Comparison of ENCODE assay signal across 17 cellular contexts in the genomic region with DNA sequence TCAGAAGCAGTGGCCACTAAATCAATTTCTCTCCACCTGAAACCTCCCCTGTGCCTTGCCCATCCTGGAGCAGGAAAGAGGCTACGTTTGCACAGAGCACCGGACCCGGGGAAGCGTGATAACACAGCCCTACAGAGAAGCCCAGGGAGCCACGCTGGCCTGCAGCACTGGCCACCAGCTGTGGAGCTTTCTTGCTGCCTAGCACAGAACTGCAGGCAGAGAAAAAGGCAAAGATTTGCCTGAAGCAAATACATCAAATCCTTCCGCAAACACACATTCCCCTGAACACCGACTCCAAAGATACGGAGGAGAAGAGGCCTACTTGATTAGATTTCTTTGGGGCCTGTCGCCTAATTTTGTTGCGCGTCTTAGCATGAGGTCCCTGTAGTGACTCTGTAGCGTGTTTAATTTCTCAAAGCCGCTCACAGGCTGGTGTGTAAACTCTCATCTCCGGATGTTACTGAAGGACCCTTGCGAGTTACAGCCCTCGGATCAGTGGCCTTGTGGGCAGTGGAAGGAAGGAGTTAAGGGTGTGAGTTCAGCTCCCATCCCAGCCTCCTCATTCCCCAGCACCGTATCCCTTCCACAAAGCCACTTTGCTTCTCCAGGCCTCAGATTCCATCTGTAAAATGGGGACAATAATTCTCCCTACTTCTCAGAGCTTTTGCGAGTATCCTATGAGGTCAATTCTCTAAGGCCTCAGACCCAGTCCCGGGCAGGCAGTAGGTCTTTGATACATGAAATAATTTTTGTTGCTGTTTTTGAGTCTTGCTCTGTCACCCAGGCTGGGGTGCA.
DNase-seq lines count a peak whose midpoint lies in the region; ATAC-seq and TF ChIP-seq lines count a peak whose summit lies in the region.
"Had no signal": no experiment of that assay in that cellular context is flagged by ENCODE, and none has a peak within 500 bp of the region (broad histone marks: within the 10 kb centered on the region; RNA-seq: fewer than 3 reads in every experiment).

No MANE protein-coding gene starts in this region.

- peak overlapping the region in 3 of 5 experiments; percentile 28 to 44 (median 42) for H3K4me3 Mint-ChIP-seq in brain
- H3K4me3 Mint-ChIP-seq: activated naive CD8-positive, alpha-beta T cell treated with anti-CD3 and anti-CD28 coated beads, Interleukin-2, amount 50 U/mL, for 24 hours; stimulated activated naive CD8-positive, alpha-beta T cell treated with anti-CD3 and anti-CD28 coated beads, Interleukin-15, amount 100 ng/mL, for 72 hours had no signal

- no peaks in the 10 kb centered on the region for H3K27me3 Mint-ChIP-seq in brain

- peaks cover 3% of the 10 kb centered on the region for H3K9me3 ChIP-seq in mucosa of stomach (ENCODE audit: control insufficient read depth, low read length)
- H3K9me3 ChIP-seq in thoracic aorta = no peaks in the 10 kb centered on the region

- no peak for ATAC-seq in thoracic aorta (ENCODE audit: insufficient number of reproducible peaks, low FRiP score, low read depth)
- ATAC-seq in GM21447 (IDR thresholded peaks at IDR 0.05; ENCODE audit: unreplicated experiment) = no peak
- ATAC-seq: activated naive CD8-positive, alpha-beta T cell treated with anti-CD3 and anti-CD28 coated beads, Interleukin-2, amount 50 U/mL, for 24 hours; GM12878; stimulated activated naive CD8-positive, alpha-beta T cell treated with anti-CD3 and anti-CD28 coated beads, Interleukin-15, amount 100 ng/mL, for 72 hours had no signal

- H3K36me3 ChIP-seq in mucosa of stomach (ENCODE audit: control insufficient read depth, insufficient read depth, low read length) (no peaks in the 10 kb centered on the region), thoracic aorta (no peaks in the 10 kb centered on the region)
- H3K36me3 ChIP-seq: SJCRH30, WERI-Rb-1 had no signal

- TF ChIP-seq CTCF in brain (conservative IDR thresholded peaks at IDR 0.05) (no peak), thoracic aorta (IDR thresholded peaks at IDR 0.05) (no peak)

- DNase-seq in NCI-H1417 (lab: John Stamatoyannopoulos, UW) = peak in 2 of 3 experiments; percentile 35 to 64
- no peak for DNase-seq in NCI-H1417 treated with DMSO at 0.1 percent for 48 hours (lab: John Stamatoyannopoulos, UW)
- no peak for DNase-seq in thoracic aorta (ENCODE audit: low spot score)
- DNase-seq in pons (ENCODE audit: low spot score) = no peak
- no peak for DNase-seq in stimulated activated CD4-positive, alpha-beta T cell treated with anti-CD3 and anti-CD28 coated beads, Interleukin-2, amount 100 ng/mL, for 24 hours
- DNase-seq: 8988T; activated naive CD8-positive, alpha-beta T cell treated with anti-CD3 and anti-CD28 coated beads, Interleukin-2, amount 50 U/mL, for 24 hours; NCI-H1092 treated with DMSO at 0.1 percent for 48 hours; NCI-H82; SJCRH30; stimulated activated CD4-positive, alpha-beta T cell treated with anti-CD3 and anti-CD28 coated beads, Interleukin-4, amount 100 ng/mL, for 4 hours; stimulated activated naive CD8-positive, alpha-beta T cell treated with anti-CD3 and anti-CD28 coated beads, Interleukin-15, amount 100 ng/mL, for 72 hours; WERI-Rb-1 had no signal

- peak overlapping the region; percentile 1 for H3K9ac ChIP-seq in mucosa of stomach (ENCODE audit: low read length)

- no peaks in the 10 kb centered on the region for H3K36me3 Mint-ChIP-seq in brain

- H3K27ac ChIP-seq in thoracic aorta = peak overlapping the region; percentile 99 to 100
- H3K27ac ChIP-seq: SJCRH30, WERI-Rb-1 had no signal

- peaks cover 65% of the 10 kb centered on the region for H3K4me1 Mint-ChIP-seq in brain

- peaks cover 55% of the 10 kb centered on the region for H3K4me1 ChIP-seq in mucosa of stomach (ENCODE audit: control insufficient read depth, insufficient read depth, low read length)
- H3K4me1 ChIP-seq in thoracic aorta (ENCODE audit: control insufficient read depth in 1 of 2, low read depth in 2 of 2) = peaks cover 25 to 51% of the 10 kb centered on the region in 2 donors

- peak overlapping the region; percentile 84 to 99 (median 97) for H3K27ac Mint-ChIP-seq in brain
- H3K27ac Mint-ChIP-seq: activated naive CD8-positive, alpha-beta T cell treated with anti-CD3 and anti-CD28 coated beads, Interleukin-2, amount 50 U/mL, for 24 hours had no signal

- H3K9me3 Mint-ChIP-seq in brain = peaks cover 0 to 3% (median 0%) of the 10 kb centered on the region in 5 experiments
- H3K9me3 Mint-ChIP-seq: activated naive CD8-positive, alpha-beta T cell treated with anti-CD3 and anti-CD28 coated beads, Interleukin-2, amount 50 U/mL, for 24 hours; stimulated activated naive CD8-positive, alpha-beta T cell treated with anti-CD3 and anti-CD28 coated beads, Interleukin-15, amount 100 ng/mL, for 72 hours had no signal

- no peak overlapping the region for H3K4me3 ChIP-seq in mucosa of stomach (ENCODE audit: low read length)
- H3K4me3 ChIP-seq in thoracic aorta = no peak overlapping the region
- H3K4me3 ChIP-seq: GM12878, SJCRH30 had no signal

- H3K27me3 ChIP-seq in mucosa of stomach (ENCODE audit: control insufficient read depth, insufficient read depth, low read length) (no peaks in the 10 kb centered on the region), thoracic aorta (replicated peaks; ENCODE audit: insufficient read depth) (no peaks in the 10 kb centered on the region)

Comparison
In these comparisons a context has a peak if more than half of its experiments do, and no peak if none do; other contexts are left out.
1. DNase-seq: peak in NCI-H1417 (2 of 3); none in NCI-H1417 treated with DMSO at 0.1 percent for 48 hours (single experiment), thoracic aorta (single experiment), pons (single experiment) and stimulated activated CD4-positive, alpha-beta T cell treated with anti-CD3 and anti-CD28 coated beads, Interleukin-2, amount 100 ng/mL, for 24 hours (0 of 2).